ENCODE assay signal across 9 cellular contexts in the genomic region with DNA sequence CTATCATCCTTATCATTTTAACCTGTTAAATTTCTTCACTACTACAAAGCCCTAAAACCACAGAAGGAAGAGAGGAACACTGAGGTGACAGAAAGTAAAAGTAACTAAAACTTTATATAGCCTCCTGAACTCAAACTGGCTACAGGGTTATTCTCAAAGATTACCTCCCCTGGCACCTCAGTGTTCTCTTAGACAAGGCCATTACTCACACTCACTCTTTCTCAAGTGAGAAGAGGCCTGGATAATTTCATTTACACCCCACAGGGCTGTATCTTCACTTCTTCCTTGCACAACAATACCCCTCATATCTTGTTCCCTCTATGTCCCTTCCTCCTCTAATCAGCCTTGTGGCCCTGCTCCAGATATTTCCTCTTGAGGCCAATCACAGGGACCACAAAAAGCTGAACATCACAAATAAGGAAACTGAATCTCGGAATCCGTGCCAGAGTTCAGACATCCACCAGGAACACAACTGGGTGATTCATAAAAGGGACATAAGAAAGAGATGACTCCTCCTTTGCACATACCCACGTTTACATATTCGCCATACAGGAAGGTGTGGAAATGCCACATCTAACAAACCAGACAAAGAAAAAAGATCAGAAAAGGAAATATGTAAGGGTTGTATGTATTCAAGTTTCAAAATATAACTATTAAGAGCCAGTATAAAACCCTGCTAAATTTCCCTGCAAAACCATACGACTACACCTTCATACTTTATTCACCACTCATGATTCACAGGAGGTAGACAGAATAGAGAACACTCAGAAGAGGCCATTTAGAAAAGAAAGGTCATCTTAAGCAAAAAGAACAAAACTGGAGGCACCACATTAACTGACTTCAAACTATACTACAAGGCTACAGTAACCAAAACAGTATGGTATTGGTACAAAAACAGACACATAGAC. TPM values are rescaled to one million over a fixed set of nuclear protein-coding genes. Genes with fewer than 3 reads are reported as not detected.
DNase-seq lines count a peak whose midpoint lies in the region; ATAC-seq and TF ChIP-seq lines count a peak whose summit lies in the region.
"Had no signal": no experiment of that assay in that cellular context is flagged by ENCODE, and none has a peak within 500 bp of the region (broad histone marks: within the 10 kb centered on the region; RNA-seq: fewer than 3 reads in every experiment).

No MANE protein-coding gene starts in this region.

- peak overlapping the region; percentile 26 for H2AFZ ChIP-seq in ACC112 (ENCODE audit: low read length, unreplicated experiment)
- H2AFZ ChIP-seq in GM23338: no peak overlapping the region

- no peaks in the 10 kb centered on the region for H3K79me2 ChIP-seq in ACC112 (ENCODE audit: control insufficient read depth, insufficient read depth, low read length, unreplicated experiment)
- peaks cover 22% of the 10 kb centered on the region for H3K79me2 ChIP-seq in GM23338 (replicated peaks; ENCODE audit: insufficient read depth)

- TF ChIP-seq CTCF in right atrium auricular region (IDR thresholded peaks at IDR 0.05) (no peak), GM23338 (conservative IDR thresholded peaks at IDR 0.05; ENCODE audit: low read depth in 2 of 2) (no peak)

- H3K4me3 Mint-ChIP-seq in activated T-helper 1 cell treated with anti-CD3 and anti-CD28 coated beads, Interleukin-12 subunit alpha, Interleukin-12 subunit beta, Interleukin-2, Interleukin-4 antibody, amounts not matched to agents 30 ng/mL and 10 ng/mL and 1 ng/mL, durations not matched to agents 14 hours and 24 hours and 36 hours: peak overlapping the region; percentile 56
- no peak overlapping the region for H3K4me3 Mint-ChIP-seq in stimulated activated memory B cell treated with anti-CD40 and anti-IgM and Interleukin-4, amounts not matched to agents 10 μg/mL and 1 μg/mL and 100 μg/mL, for 72 hours
- no peak overlapping the region; the same call in 2 of the 3 replicates for H3K4me3 Mint-ChIP-seq in GM23338

- no peak for ATAC-seq in HG03108 (IDR thresholded peaks at IDR 0.05; ENCODE audit: unreplicated experiment)
- no peak for ATAC-seq in stimulated activated memory B cell treated with anti-CD40 and anti-IgM and Interleukin-4, amounts not matched to agents 10 μg/mL and 1 μg/mL and 100 μg/mL, for 72 hours
- ATAC-seq in GM23338: no peak
- no peak for ATAC-seq in GM19351 (IDR thresholded peaks at IDR 0.05; ENCODE audit: unreplicated experiment)

- intact Hi-C loops in activated T-helper 1 cell treated with anti-CD3 and anti-CD28 coated beads, Interleukin-12 subunit alpha, Interleukin-12 subunit beta, Interleukin-2, Interleukin-4 antibody, amounts not matched to agents 30 ng/mL and 10 ng/mL and 1 ng/mL, durations not matched to agents 14 hours and 24 hours and 36 hours (cut with micrococcal nuclease): loop anchor here (1.0 kb wide), 2 partner anchors 17 to 41 kb away; partner anchors contain the start of gene HNRNPA0

- H3K27me3 ChIP-seq in ACC112 (ENCODE audit: insufficient read depth, low read length) (no peaks in the 10 kb centered on the region), right atrium auricular region (no peaks in the 10 kb centered on the region), GM23338 (ENCODE audit: insufficient read depth) (no peaks in the 10 kb centered on the region)

- H3K36me3 ChIP-seq in ACC112 (ENCODE audit: insufficient read depth, low read length) (no peaks in the 10 kb centered on the region), right atrium auricular region (no peaks in the 10 kb centered on the region), GM23338 (ENCODE audit: insufficient read depth) (no peaks in the 10 kb centered on the region)

- H3K36me3 Mint-ChIP-seq in activated T-helper 1 cell treated with anti-CD3 and anti-CD28 coated beads, Interleukin-12 subunit alpha, Interleukin-12 subunit beta, Interleukin-2, Interleukin-4 antibody, amounts not matched to agents 30 ng/mL and 10 ng/mL and 1 ng/mL, durations not matched to agents 14 hours and 24 hours and 36 hours (ENCODE audit: low read depth): no peaks in the 10 kb centered on the region
- H3K36me3 Mint-ChIP-seq in stimulated activated memory B cell treated with anti-CD40 and anti-IgM and Interleukin-4, amounts not matched to agents 10 μg/mL and 1 μg/mL and 100 μg/mL, for 72 hours: no peaks in the 10 kb centered on the region
- H3K36me3 Mint-ChIP-seq in GM23338 (ENCODE audit: low read depth): no peaks in the 10 kb centered on the region

- H3K9me3 ChIP-seq in right atrium auricular region: no peaks in the 10 kb centered on the region

- H3K27ac Mint-ChIP-seq in activated T-helper 1 cell treated with anti-CD3 and anti-CD28 coated beads, Interleukin-12 subunit alpha, Interleukin-12 subunit beta, Interleukin-2, Interleukin-4 antibody, amounts not matched to agents 30 ng/mL and 10 ng/mL and 1 ng/mL, durations not matched to agents 14 hours and 24 hours and 36 hours: peak overlapping the region; percentile 83
- no peak overlapping the region for H3K27ac Mint-ChIP-seq in stimulated activated memory B cell treated with anti-CD40 and anti-IgM and Interleukin-4, amounts not matched to agents 10 μg/mL and 1 μg/mL and 100 μg/mL, for 72 hours
- H3K27ac Mint-ChIP-seq in GM23338: no peak overlapping the region

- no peak overlapping the region for H3K4me3 ChIP-seq in ACC112 (ENCODE audit: low read depth, low read length)
- no peak overlapping the region for H3K4me3 ChIP-seq in right atrium auricular region
- H3K4me3 ChIP-seq in GM23338: no peak overlapping the region

- DNase-seq in HS-5 (ENCODE audit: low read depth) (peak; percentile 38), right atrium auricular region (ENCODE audit: low spot score) (peak; percentile 78), GM23338 (ENCODE audit: low spot score) (no peak)
- no peak for DNase-seq in activated T-helper 1 cell treated with anti-CD3 and anti-CD28 coated beads, Interleukin-12 subunit alpha, Interleukin-12 subunit beta, Interleukin-2, Interleukin-4 antibody, amounts not matched to agents 30 ng/mL and 10 ng/mL and 1 ng/mL, durations not matched to agents 14 hours and 24 hours and 36 hours (ENCODE audit: low spot score)
- DNase-seq: islet precursor cell had no signal

- H3K9me2 ChIP-seq in GM23338 (ENCODE audit: insufficient read depth): no peaks in the 10 kb centered on the region

- no peaks in the 10 kb centered on the region for H3F3A ChIP-seq in GM23338 (replicated peaks; ENCODE audit: low read depth)

- peak overlapping the region; percentile 68 for H3K27ac ChIP-seq in ACC112 (ENCODE audit: low read depth, low read length)
- peak overlapping the region; percentile 75 to 86 for H3K27ac ChIP-seq in right atrium auricular region
- H3K27ac ChIP-seq in GM23338 (ENCODE audit: low read depth): no peak overlapping the region

- no peaks in the 10 kb centered on the region for H3K4me1 Mint-ChIP-seq in activated T-helper 1 cell treated with anti-CD3 and anti-CD28 coated beads, Interleukin-12 subunit alpha, Interleukin-12 subunit beta, Interleukin-2, Interleukin-4 antibody, amounts not matched to agents 30 ng/mL and 10 ng/mL and 1 ng/mL, durations not matched to agents 14 hours and 24 hours and 36 hours (ENCODE audit: low read depth)
- no peaks in the 10 kb centered on the region for H3K4me1 Mint-ChIP-seq in stimulated activated memory B cell treated with anti-CD40 and anti-IgM and Interleukin-4, amounts not matched to agents 10 μg/mL and 1 μg/mL and 100 μg/mL, for 72 hours
- peaks cover 23% of the 10 kb centered on the region; the same call in 2 of the 3 replicates for H3K4me1 Mint-ChIP-seq in GM23338

- H4K20me1 ChIP-seq in GM23338 (replicated peaks; ENCODE audit: insufficient read depth): no peaks in the 10 kb centered on the region

- H3K4me1 ChIP-seq in ACC112 (ENCODE audit: control insufficient read depth, insufficient read depth, low read length, unreplicated experiment) (peaks cover 28% of the 10 kb centered on the region), right atrium auricular region (peaks cover 0 to 59% of the 10 kb centered on the region in 2 donors), GM23338 (ENCODE audit: insufficient read depth) (peaks cover 24% of the 10 kb centered on the region)

- H3K9me3 Mint-ChIP-seq in activated T-helper 1 cell treated with anti-CD3 and anti-CD28 coated beads, Interleukin-12 subunit alpha, Interleukin-12 subunit beta, Interleukin-2, Interleukin-4 antibody, amounts not matched to agents 30 ng/mL and 10 ng/mL and 1 ng/mL, durations not matched to agents 14 hours and 24 hours and 36 hours: peaks cover 5% of the 10 kb centered on the region
- H3K9me3 Mint-ChIP-seq in stimulated activated memory B cell treated with anti-CD40 and anti-IgM and Interleukin-4, amounts not matched to agents 10 μg/mL and 1 μg/mL and 100 μg/mL, for 72 hours: peaks cover 2% of the 10 kb centered on the region
- H3K9me3 Mint-ChIP-seq in GM23338: peaks cover 6% of the 10 kb centered on the region

- no peak overlapping the region for H3K4me2 ChIP-seq in GM23338

- peaks cover 9% of the 10 kb centered on the region for H3K27me3 Mint-ChIP-seq in activated T-helper 1 cell treated with anti-CD3 and anti-CD28 coated beads, Interleukin-12 subunit alpha, Interleukin-12 subunit beta, Interleukin-2, Interleukin-4 antibody, amounts not matched to agents 30 ng/mL and 10 ng/mL and 1 ng/mL, durations not matched to agents 14 hours and 24 hours and 36 hours (ENCODE audit: insufficient read depth)
- no peaks in the 10 kb centered on the region for H3K27me3 Mint-ChIP-seq in stimulated activated memory B cell treated with anti-CD40 and anti-IgM and Interleukin-4, amounts not matched to agents 10 μg/mL and 1 μg/mL and 100 μg/mL, for 72 hours
- H3K27me3 Mint-ChIP-seq in GM23338 (ENCODE audit: insufficient read depth, low read depth, poor library complexity): peaks cover 2% of the 10 kb centered on the region

TF ChIP-seq in GM23338, 12 proteins besides CTCF, POLR2A, EP300 and RAD21:
- TF ChIP-seq CREB1 (CRISPR knock-in tag; IDR thresholded peaks at IDR 0.05; ENCODE audit: low read depth) (no peak), POLR2AphosphoS5 (IDR thresholded peaks at IDR 0.05; ENCODE audit: low read depth) (no peak)
TF ChIP-seq in GM23338: peak in this region for 0.

RNA-seq across cellular contexts. Expression of gene KLHL3, which starts 1.7 kb away (rescaled TPM):
- total RNA-seq in activated T-helper 1 cell treated with anti-CD3 and anti-CD28 coated beads, Interleukin-12 subunit alpha, Interleukin-12 subunit beta, Interleukin-2, Interleukin-4 antibody, amounts not matched to agents 30 ng/mL and 10 ng/mL and 1 ng/mL, durations not matched to agents 14 hours and 24 hours and 36 hours: 1.2 and 2.2 TPM in 2 replicates
- 10 to 100 TPM; 24.6 to 38.2 TPM for total RNA-seq in right atrium auricular region
- 10.8 and 11.7 TPM in 2 replicates for total RNA-seq in GM23338 (2014; rRNA removed; shearing (Covaris generic))
- 3.1 and 4.9 TPM in 2 replicates for polyA plus RNA-seq in GM23338 (2016; fragmentation: Nextera tagmentation; extraction: Ambion mirVana)

RNA-seq across cellular contexts. Expression of gene HNRNPA0, which starts 16.6 kb away (rescaled TPM):
- 37.5 and 37.8 TPM in 2 replicates for total RNA-seq in activated T-helper 1 cell treated with anti-CD3 and anti-CD28 coated beads, Interleukin-12 subunit alpha, Interleukin-12 subunit beta, Interleukin-2, Interleukin-4 antibody, amounts not matched to agents 30 ng/mL and 10 ng/mL and 1 ng/mL, durations not matched to agents 14 hours and 24 hours and 36 hours
- 1 to 10 TPM; 6.9 to 8.6 TPM for total RNA-seq in right atrium auricular region
- total RNA-seq in GM23338 (2014; rRNA removed; shearing (Covaris generic)): 33.0 and 39.9 TPM in 2 replicates
- polyA plus RNA-seq in GM23338 (2016; fragmentation: Nextera tagmentation; extraction: Ambion mirVana): 15.1 and 15.9 TPM in 2 replicates

Comparison
In these comparisons a context has a peak if more than half of its experiments do, and no peak if none do; other contexts are left out.
1. DNase-seq: peak in HS-5 (single experiment) and right atrium auricular region (single experiment); none in activated T-helper 1 cell treated with anti-CD3 and anti-CD28 coated beads, Interleukin-12 subunit alpha, Interleukin-12 subunit beta, Interleukin-2, Interleukin-4 antibody, amounts not matched to agents 30 ng/mL and 10 ng/mL and 1 ng/mL, durations not matched to agents 14 hours and 24 hours and 36 hours (single experiment) and GM23338 (single experiment).